In the genomic region with DNA sequence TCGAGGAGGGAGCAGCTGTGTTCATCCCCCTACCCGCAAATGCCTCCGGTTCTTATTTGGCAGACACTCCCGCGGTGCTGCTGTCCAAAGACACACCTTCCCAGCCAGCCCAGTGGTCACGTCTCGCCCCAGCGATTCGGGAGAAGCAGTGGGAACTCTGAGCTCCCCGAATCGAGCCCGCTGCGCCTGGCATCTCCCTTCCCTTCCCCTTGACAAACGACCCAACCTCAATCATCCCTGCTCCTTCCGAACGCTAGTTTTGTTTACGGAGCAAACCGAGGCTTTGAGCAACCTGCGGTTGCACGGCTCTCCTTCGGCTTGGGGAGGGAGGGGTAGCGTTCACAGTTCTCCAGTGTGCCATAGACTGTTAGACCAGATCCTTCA, we compare ENCODE assay signal across 1 cellular context.
A peak's percentile ranks its signal among the peaks of the same experiment; 100 is the strongest.
TF ChIP-seq lines count a peak whose summit lies in the region.

No MANE protein-coding gene starts in this region.

TF ChIP-seq in H1, 55 proteins besides CTCF, POLR2A, EP300 and RAD21:
- TF ChIP-seq POU5F1 (IDR thresholded peaks at IDR 0.05; ENCODE audit: low read depth, low read length) = no peak
- peak; percentile 40 for TF ChIP-seq ASH2L (IDR thresholded peaks at IDR 0.05; ENCODE audit: low read length)
- TF ChIP-seq EZH2 (IDR thresholded peaks at IDR 0.05; ENCODE audit: low read depth, low read length, severe bottlenecking) = peak; percentile 11
- no peak for TF ChIP-seq BACH1 (IDR thresholded peaks at IDR 0.05; ENCODE audit: low read length)
